ENCODE assay signal across 9 cellular contexts in the genomic region with DNA sequence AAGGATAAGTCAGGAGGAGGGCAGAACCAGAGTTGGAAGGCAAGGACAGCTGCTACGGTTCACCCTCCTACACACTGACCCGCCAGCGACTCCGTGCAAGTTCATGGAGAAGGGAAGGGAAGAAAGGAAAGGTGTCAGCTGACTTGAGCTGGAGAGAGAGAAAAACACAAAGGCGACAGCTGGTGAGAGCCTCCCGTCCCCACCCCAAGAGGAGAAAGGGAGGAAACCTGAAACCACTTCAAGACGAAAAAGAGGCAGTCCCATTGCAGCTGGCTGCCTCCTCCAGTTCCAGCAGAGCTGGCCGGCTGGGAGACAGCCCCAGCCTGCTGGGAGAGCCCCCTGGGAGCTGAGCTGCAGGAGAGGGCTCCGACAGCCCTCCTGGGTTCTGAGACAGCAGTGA.
A peak's percentile ranks its signal among the peaks of the same experiment; 100 is the strongest.
DNase-seq lines count a peak whose midpoint lies in the region; ATAC-seq and TF ChIP-seq lines count a peak whose summit lies in the region.
"Had no signal": no experiment of that assay in that cellular context is flagged by ENCODE, and none has a peak within 500 bp of the region (broad histone marks: within the 10 kb centered on the region; RNA-seq: fewer than 3 reads in every experiment).

No MANE protein-coding gene starts in this region.

- no peaks in the 10 kb centered on the region for H3K36me3 ChIP-seq in HEK293 (ENCODE audit: control insufficient read depth in 2 of 2, insufficient read depth in 1 of 2, low read length in 2 of 2)
- no peaks in the 10 kb centered on the region for H3K36me3 ChIP-seq in esophagus squamous epithelium
- H3K36me3 ChIP-seq: right lobe of liver had no signal

- no peak overlapping the region for H3K27ac ChIP-seq in HEK293 (ENCODE audit: extremely low read depth, low read depth, low read length)
- peak overlapping the region; percentile 62 to 75 (median 65) for H3K27ac ChIP-seq in esophagus squamous epithelium

- H3K36me3 Mint-ChIP-seq in activated CD4-positive, alpha-beta memory T cell treated with anti-CD3 and anti-CD28 coated beads, Interleukin-2, amount 10 ng/mL, durations not matched to agents 7 days and 5 days (ENCODE audit: low read depth) = no peaks in the 10 kb centered on the region

- H3K4me3 ChIP-seq in HEK293 (ENCODE audit: low read depth, low read length) (peak overlapping the region; percentile 2; the same call in 1 of the 2 replicates), esophagus squamous epithelium (peak overlapping the region in 1 of 4 donors; percentile 36)
- H3K4me3 ChIP-seq: right lobe of liver had no signal

- TF ChIP-seq POLR2A in esophagus squamous epithelium (IDR thresholded peaks at IDR 0.05) = no peak

- H3K9me3 ChIP-seq in HEK293 (ENCODE audit: control insufficient read depth, insufficient read depth, low read depth, low read length) = no peaks in the 10 kb centered on the region
- H3K9me3 ChIP-seq in esophagus squamous epithelium = no peaks in the 10 kb centered on the region
- H3K9me3 ChIP-seq: right lobe of liver had no signal

- CTCF ChIA-PET in HEK293 (lab: Yijun Ruan, JAX) = interaction anchor here (2.3 to 2.6 kb wide), 2 partner anchors 9 to 16 kb away, joined by 6 to 11 read pairs; no protein-coding TSS in a partner anchor
- CTCF ChIA-PET in activated CD4-positive, alpha-beta memory T cell treated with anti-CD3 and anti-CD28 coated beads, Interleukin-2, amount 10 ng/mL, durations not matched to agents 7 days and 5 days (lab: Charles Lee) = no interaction called here

- 10 to 22% methylated on average over 9 of the region's 9 CpGs for WGBS in esophagus squamous epithelium, 2 donors

- no peaks in the 10 kb centered on the region for H3K4me1 Mint-ChIP-seq in activated CD4-positive, alpha-beta memory T cell treated with anti-CD3 and anti-CD28 coated beads, Interleukin-2, amount 10 ng/mL, durations not matched to agents 7 days and 5 days

- ATAC-seq in omental fat pad (ENCODE audit: low FRiP score) = peak; percentile 62
- ATAC-seq in GM21447 (IDR thresholded peaks at IDR 0.05; ENCODE audit: unreplicated experiment) = no peak
- ATAC-seq in GM21529 (IDR thresholded peaks at IDR 0.05; ENCODE audit: unreplicated experiment) = no peak

- no peak overlapping the region for H3K27ac Mint-ChIP-seq in activated CD4-positive, alpha-beta memory T cell treated with anti-CD3 and anti-CD28 coated beads, Interleukin-2, amount 10 ng/mL, durations not matched to agents 7 days and 5 days

- POLR2A ChIA-PET in HEK293 (lab: Yijun Ruan, JAX) = interaction anchor here (1.4 kb wide), 1 partner anchor 74 kb away, joined by 3 read pairs; no protein-coding TSS in a partner anchor
- POLR2A ChIA-PET in activated CD4-positive, alpha-beta memory T cell treated with anti-CD3 and anti-CD28 coated beads, Interleukin-2, amount 10 ng/mL, durations not matched to agents 7 days and 5 days (lab: Charles Lee) = no interaction called here

- no peaks in the 10 kb centered on the region for H3K27me3 ChIP-seq in esophagus squamous epithelium
- H3K27me3 ChIP-seq: right lobe of liver had no signal

- intact Hi-C loops in esophagus squamous epithelium (cut with DNase I) = no loop called here

- H3K4me1 ChIP-seq in HEK293 (ENCODE audit: control insufficient read depth, insufficient read depth, low read length) = peaks cover 14% of the 10 kb centered on the region; the same call in 1 of the 2 replicates
- H3K4me1 ChIP-seq in esophagus squamous epithelium = peaks cover 10 to 73% (median 24%) of the 10 kb centered on the region in 3 donors

- TF ChIP-seq CTCF in HEK293 (tag by site-specific recombination; IDR thresholded peaks at IDR 0.05) = no peak
- TF ChIP-seq CTCF in esophagus squamous epithelium (IDR thresholded peaks at IDR 0.05) = no peak
- no peak for TF ChIP-seq CTCF in omental fat pad (IDR thresholded peaks at IDR 0.05)

- DNase-seq in NCI-H82 (lab: John Stamatoyannopoulos, UW) = peak; percentile 95
- DNase-seq in esophagus squamous epithelium (lab: John Stamatoyannopoulos, UW) = no peak
- no peak for DNase-seq in omental fat pad (ENCODE audit: low spot score)
- no peak for DNase-seq in activated CD8-positive, alpha-beta memory T cell treated with anti-CD3 and anti-CD28 coated beads, Interleukin-2, amount 50 U/mL, for 4 hours
- no peak for DNase-seq in activated CD4-positive, alpha-beta memory T cell treated with anti-CD3 and anti-CD28 coated beads, Interleukin-2, amount 10 ng/mL, durations not matched to agents 7 days and 5 days
- DNase-seq: right lobe of liver had no signal

- H3K27me3 Mint-ChIP-seq in activated CD4-positive, alpha-beta memory T cell treated with anti-CD3 and anti-CD28 coated beads, Interleukin-2, amount 10 ng/mL, durations not matched to agents 7 days and 5 days = peaks cover 13% of the 10 kb centered on the region

- H3K9me3 Mint-ChIP-seq in activated CD4-positive, alpha-beta memory T cell treated with anti-CD3 and anti-CD28 coated beads, Interleukin-2, amount 10 ng/mL, durations not matched to agents 7 days and 5 days = no peaks in the 10 kb centered on the region

- H3K4me3 Mint-ChIP-seq in activated CD4-positive, alpha-beta memory T cell treated with anti-CD3 and anti-CD28 coated beads, Interleukin-2, amount 10 ng/mL, durations not matched to agents 7 days and 5 days = no peak overlapping the region

TF ChIP-seq in HEK293, 187 proteins besides CTCF, POLR2A, EP300 and RAD21 (continues in another document):
- TF ChIP-seq ATF2 (tag by site-specific recombination; IDR thresholded peaks at IDR 0.05; ENCODE audit: low read depth) (no peak), ZNF114 (tag by site-specific recombination; IDR thresholded peaks at IDR 0.05) (no peak), KLF16 (tag by site-specific recombination; IDR thresholded peaks at IDR 0.05) (no peak), ZNF433 (tag by site-specific recombination; IDR thresholded peaks at IDR 0.05; ENCODE audit: low read depth) (no peak), GLIS1 (tag by site-specific recombination; IDR thresholded peaks at IDR 0.05) (peak; percentile 98), ZNF37A (tag by site-specific recombination; IDR thresholded peaks at IDR 0.05) (no peak), ZNF350 (tag by site-specific recombination; IDR thresholded peaks at IDR 0.05) (no peak), GLI2 (tag by site-specific recombination; IDR thresholded peaks at IDR 0.05; ENCODE audit: borderline replicate concordance, low read depth) (no peak), ZNF701 (tag by site-specific recombination; IDR thresholded peaks at IDR 0.05) (no peak), SCRT1 (tag by site-specific recombination; IDR thresholded peaks at IDR 0.05; ENCODE audit: borderline replicate concordance) (no peak), ZNF792 (tag by site-specific recombination; IDR thresholded peaks at IDR 0.05) (no peak), SP7 (tag by site-specific recombination; IDR thresholded peaks at IDR 0.05) (peak; percentile 88), SCRT2 (tag by site-specific recombination; IDR thresholded peaks at IDR 0.05) (no peak), ZNF785 (tag by site-specific recombination; IDR thresholded peaks at IDR 0.05) (no peak), ZNF174 (tag by site-specific recombination; IDR thresholded peaks at IDR 0.05) (no peak), ZNF239 (tag by site-specific recombination; IDR thresholded peaks at IDR 0.05) (no peak), ZNF292 (tag by site-specific recombination; IDR thresholded peaks at IDR 0.05; ENCODE audit: borderline replicate concordance, low read depth) (no peak)
- TF ChIP-seq, protein P1, sequence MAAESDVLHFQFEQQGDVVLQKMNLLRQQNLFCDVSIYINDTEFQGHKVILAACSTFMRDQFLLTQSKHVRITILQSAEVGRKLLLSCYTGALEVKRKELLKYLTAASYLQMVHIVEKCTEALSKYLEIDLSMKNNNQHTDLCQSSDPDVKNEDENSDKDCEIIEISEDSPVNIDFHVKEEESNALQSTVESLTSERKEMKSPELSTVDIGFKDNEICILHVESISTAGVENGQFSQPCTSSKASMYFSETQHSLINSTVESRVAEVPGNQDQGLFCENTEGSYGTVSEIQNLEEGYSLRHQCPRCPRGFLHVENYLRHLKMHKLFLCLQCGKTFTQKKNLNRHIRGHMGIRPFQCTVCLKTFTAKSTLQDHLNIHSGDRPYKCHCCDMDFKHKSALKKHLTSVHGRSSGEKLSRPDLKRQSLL (tag by site-specific recombination; IDR thresholded peaks at IDR 0.05) = no peak
